ENCODE assay signal across 8 cellular contexts in genomic region chr7:30164567-30164966, GRCh38. TPM values are rescaled to one million over a fixed set of nuclear protein-coding genes. Genes with fewer than 3 reads are reported as not detected.
DNase-seq lines count a peak whose midpoint lies in the region; ATAC-seq and TF ChIP-seq lines count a peak whose summit lies in the region.

No MANE protein-coding gene starts in this region.

- H3K18ac ChIP-seq in neuronal stem cell (ENCODE audit: low read length), result no peak overlapping the region

- H2BK12ac ChIP-seq in neuronal stem cell (ENCODE audit: low read length), result no peak overlapping the region

- no peaks in the 10 kb centered on the region for H3K79me1 ChIP-seq in neuronal stem cell (ENCODE audit: low read depth, low read length)

- H2AK5ac ChIP-seq in neuronal stem cell (ENCODE audit: low read depth, low read length), result no peak overlapping the region

- no peak overlapping the region for H4K8ac ChIP-seq in neuronal stem cell (ENCODE audit: low read depth, low read length)

- H4K91ac ChIP-seq in neuronal stem cell (ENCODE audit: low read depth, low read length, poor library complexity), result no peak overlapping the region

- peak; percentile 53 for TF ChIP-seq CTCF in cardiac fibroblast (IDR thresholded peaks at IDR 0.05; ENCODE audit: low read depth, low read length)

- no peak overlapping the region for H2BK15ac ChIP-seq in neuronal stem cell (ENCODE audit: low read length)

- H3K4me3 ChIP-seq in NT2/D1 (ENCODE audit: insufficient read length, low read depth) (no peak overlapping the region), cardiac fibroblast (replicated peaks in 1 of 2; ENCODE audit: low read depth in 2 of 2, low read length in 2 of 2) (no peak overlapping the region), aorta (ENCODE audit: low read length in 2 of 2) (no peak overlapping the region), neuronal stem cell (ENCODE audit: low read length in 2 of 2) (no peak overlapping the region)

- ATAC-seq in left lobe of liver (peak; percentile 89), aorta (ENCODE audit: low FRiP score) (peak; percentile 74)

- H3K27ac ChIP-seq in aorta (ENCODE audit: low read depth in 1 of 2, low read length in 2 of 2) (no peak overlapping the region), neuronal stem cell (replicated peaks; ENCODE audit: low read length) (no peak overlapping the region)

- H3K4me1 ChIP-seq in NT2/D1 (ENCODE audit: insufficient read depth, insufficient read length) (peaks cover 12% of the 10 kb centered on the region), aorta (ENCODE audit: control insufficient read depth in 1 of 2, insufficient read depth in 2 of 2, low read length in 2 of 2) (no peaks in the 10 kb centered on the region), neuronal stem cell (ENCODE audit: control insufficient read depth in 2 of 2, insufficient read depth in 1 of 2, low read depth in 1 of 2, low read length in 2 of 2) (peaks cover 18 to 46% of the 10 kb centered on the region in 2 donors)

- H3K9me3 ChIP-seq in NT2/D1 (ENCODE audit: insufficient read depth, low read length) (no peaks in the 10 kb centered on the region), aorta (ENCODE audit: control insufficient read depth, low read length) (no peaks in the 10 kb centered on the region), neuronal stem cell (replicated peaks in 1 of 2; ENCODE audit: control insufficient read depth in 2 of 2, insufficient read depth in 1 of 2, low read depth in 1 of 2, low read length in 2 of 2) (no peaks in the 10 kb centered on the region)

- no peak overlapping the region for H2BK120ac ChIP-seq in neuronal stem cell (ENCODE audit: low read depth, low read length)

- WGBS in aorta, 2 donors, result 69 to 70% methylated on average over 6 of the region's 6 CpGs
- WGBS in neuronal stem cell (ENCODE audit: extremely low coverage in 2 of 2, insufficient read length in 2 of 2, insufficient replicate concordance in 1 of 2), 2 donors, result no CpG with 5 or more reads among the region's 6 CpGs

- H2AFZ ChIP-seq in neuronal stem cell (ENCODE audit: low read length), result no peak overlapping the region

- H2BK5ac ChIP-seq in neuronal stem cell (ENCODE audit: low read length), result no peak overlapping the region

- H3K27me3 ChIP-seq in NT2/D1 (ENCODE audit: insufficient read depth, insufficient read length) (peaks cover 5% of the 10 kb centered on the region), aorta (ENCODE audit: control insufficient read depth in 1 of 2, insufficient read depth in 2 of 2, low read length in 1 of 2) (no peaks in the 10 kb centered on the region), neuronal stem cell (ENCODE audit: control insufficient read depth in 3 of 3, insufficient read depth in 3 of 3, low read depth in 1 of 3, low read length in 3 of 3) (peaks cover 0 to 22% (median 0%) of the 10 kb centered on the region in 3 experiments)

- peak; percentile 59 for DNase-seq in ELF-1 (ENCODE audit: low read depth, low spot score)
- DNase-seq in HT1080 (ENCODE audit: low read depth), result peak; percentile 73
- DNase-seq in NT2/D1 (ENCODE audit: low read depth, low spot score), result peak; percentile 60
- peak; percentile 77 to 79 for DNase-seq in cardiac fibroblast (ENCODE audit: low read depth in 2 of 2)
- no peak for DNase-seq in left lobe of liver (ENCODE audit: low spot score)
- no peak for DNase-seq in aorta
- DNase-seq in NCI-H1930 (lab: John Stamatoyannopoulos, UW), result no peak
- DNase-seq in neuronal stem cell (ENCODE audit: low spot score), result no peak

- intact Hi-C loops in aorta (cut with DNase I), result loop anchor here (2.0 to 10.0 kb wide), 2 partner anchors 248 to 400 kb away; no protein-coding TSS in a partner anchor

- no peak overlapping the region for H3K14ac ChIP-seq in neuronal stem cell (ENCODE audit: low read length)

- H3K36me3 ChIP-seq in NT2/D1 (ENCODE audit: insufficient read depth, insufficient read length, low read length) (no peaks in the 10 kb centered on the region), aorta (ENCODE audit: control insufficient read depth in 1 of 2, insufficient read depth in 2 of 2, low read length in 1 of 2) (peaks cover 0 to 2% of the 10 kb centered on the region in 2 donors), neuronal stem cell (replicated peaks in 1 of 2; ENCODE audit: control insufficient read depth in 2 of 2, insufficient read depth in 2 of 2, low read length in 2 of 2) (no peaks in the 10 kb centered on the region)

- H3K9ac ChIP-seq in NT2/D1 (ENCODE audit: insufficient read length, low read depth) (no peak overlapping the region), neuronal stem cell (ENCODE audit: low read depth, low read length, poor library complexity) (no peak overlapping the region)

- H3K4me2 ChIP-seq in neuronal stem cell (ENCODE audit: insufficient read depth, low read length, poor library complexity, severe bottlenecking), result no peak overlapping the region

- no peak overlapping the region for H3K4ac ChIP-seq in neuronal stem cell (ENCODE audit: low read length)

- H3K23ac ChIP-seq in neuronal stem cell (ENCODE audit: low read depth, low read length, poor library complexity), result no peak overlapping the region

RNA-seq across cellular contexts. Expression of gene MTURN, which starts 29.8 kb away (rescaled TPM):
- 2.4 and 2.9 TPM in 2 replicates for total RNA-seq in HT1080 (2014; rRNA removed; shearing (Covaris generic))
- 4.3 and 5.6 TPM in 2 replicates for polyA plus RNA-seq in HT1080 (2015; cell fraction: cytosol; rRNA removed)
- polyA plus RNA-seq in HT1080 (2015; cell fraction: nucleus; rRNA removed), result 5.5 and 8.8 TPM in 2 replicates
- 2.8 TPM for total RNA-seq in left lobe of liver
- 10 to 100 TPM; 43.4 to 72.5 TPM for total RNA-seq in aorta
- polyA plus RNA-seq in aorta, result 100 to 1,000 TPM in 1 of 2 donors, 10 to 100 TPM in 1; 44.5 to 110 TPM
- 9.0 TPM for polyA plus RNA-seq in neuronal stem cell (2013, experiment 1 of 2)
- polyA plus RNA-seq in neuronal stem cell (2013, experiment 2 of 2), result 8.6 TPM

Comparison
In these comparisons a context has a peak if more than half of its experiments do, and no peak if none do; other contexts are left out.
1. DNase-seq: peak in ELF-1 (single experiment), HT1080 (single experiment), NT2/D1 (single experiment) and cardiac fibroblast (2 of 2); none in left lobe of liver (single experiment), aorta (0 of 2), NCI-H1930 (0 of 2) and neuronal stem cell (single experiment).
2. RNA of gene MTURN, which starts 29.8 kb away (total RNA-seq): 43.4 to 72.5 TPM in aorta; 2.8 TPM in left lobe of liver (single experiment) and 2.4 to 2.9 TPM in HT1080; every median in the first group is over 10 times any median in the second.